ENCODE assay signal across 8 cellular contexts in the genomic region with DNA sequence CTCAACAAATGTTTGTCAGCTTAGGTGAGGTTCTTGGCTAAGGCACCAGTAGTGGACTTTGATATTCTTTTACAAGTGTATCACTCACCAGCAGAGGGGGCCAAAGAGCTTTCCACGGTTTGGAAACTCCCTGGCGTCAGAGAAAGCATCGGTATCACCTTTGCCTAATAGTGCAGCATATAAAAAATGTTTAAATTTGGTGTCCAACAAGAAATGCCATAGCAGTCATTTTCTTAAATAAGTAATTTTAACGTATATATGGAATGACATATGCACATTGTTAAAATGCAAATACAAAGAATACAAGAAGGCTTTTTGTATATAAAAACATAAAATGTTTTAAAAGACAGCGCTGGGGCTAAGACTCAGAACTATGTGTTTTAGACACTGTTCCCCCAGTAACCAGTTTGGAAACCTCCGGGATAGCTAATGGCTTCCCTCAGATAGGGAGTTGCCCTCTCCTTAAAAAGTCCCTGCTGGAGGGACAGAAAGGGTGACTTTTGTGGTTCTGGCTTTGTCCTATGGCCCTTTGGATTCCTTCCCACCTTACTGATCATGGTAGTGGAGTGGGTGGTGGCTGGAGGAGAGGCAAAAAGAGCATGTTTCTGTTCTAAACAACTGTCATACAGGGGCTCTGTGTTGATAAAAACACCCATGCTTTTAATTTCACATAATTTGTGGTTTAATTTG.
DNase-seq lines count a peak whose midpoint lies in the region; ATAC-seq and TF ChIP-seq lines count a peak whose summit lies in the region.

No MANE protein-coding gene starts in this region.

- WGBS in lower leg skin, 2 donors = 15 to 18% methylated on average over 6 of the region's 6 CpGs

- DNase-seq in A172 (ENCODE audit: low spot score) (peak; percentile 83), NCI-H510A treated with DMSO at 0.1 percent for 48 hours (lab: John Stamatoyannopoulos, UW) (peak; percentile 66), coronary artery (ENCODE audit: low spot score) (peak; percentile 79), lower leg skin (ENCODE audit: low spot score in 2 of 2) (peak; percentile 83 to 93)
- DNase-seq in activated CD4-positive, alpha-beta T cell treated with anti-CD3 and anti-CD28 coated beads for 48 hours = peak; percentile 91
- peak; percentile 60 to 71 (median 68) for DNase-seq in stimulated activated CD4-positive, alpha-beta T cell treated with anti-CD3 and anti-CD28 coated beads, TNF-alpha, amount 100 ng/mL, for 1 hour (ENCODE audit: low read depth in 3 of 3, low spot score in 1 of 3)

- peak overlapping the region; percentile 57 for H3K4me3 ChIP-seq in coronary artery
- no peak overlapping the region for H3K4me3 ChIP-seq in lower leg skin (ENCODE audit: low read depth, poor library complexity, severe bottlenecking)

- no peak for TF ChIP-seq POLR2A in lower leg skin (IDR thresholded peaks at IDR 0.05)

- peak overlapping the region in 1 of 2 donors; percentile 56 for H3K27ac ChIP-seq in coronary artery

- peak; percentile 71 for ATAC-seq in GM18511 (IDR thresholded peaks at IDR 0.05; ENCODE audit: unreplicated experiment)
- peak; percentile 76 for ATAC-seq in HG03196 (IDR thresholded peaks at IDR 0.05; ENCODE audit: unreplicated experiment)

- TF ChIP-seq CTCF in coronary artery (IDR thresholded peaks at IDR 0.05) (peak; percentile 76), lower leg skin (IDR thresholded peaks at IDR 0.05) (no peak)

- intact Hi-C loops in lower leg skin (cut with DNase I; ENCODE audit: low total_unique reads) = loop anchor here (5.0 kb wide), 1 partner anchor 1164 kb away; a partner anchor contains a TSS
